In genomic region chr2:235240574-235240973, GRCh38 we compare ENCODE assay signal across 20 cellular contexts.
"Had no signal": no experiment of that assay in that cellular context is flagged by ENCODE, and none has a peak within 500 bp of the region (broad histone marks: within the 10 kb centered on the region; RNA-seq: fewer than 3 reads in every experiment).

No MANE protein-coding gene starts in this region.

- H3K9me3 Mint-ChIP-seq: immature natural killer cell, mesothelial cell of epicardium had no signal

- ATAC-seq: foreskin keratinocyte, gastroesophageal sphincter, heart left ventricle, left cardiac atrium, left ventricle myocardium superior, lower lobe of right lung, mucosa of descending colon had no signal

- H3K4me2 ChIP-seq: hepatocyte had no signal

- H2AFZ ChIP-seq: hepatocyte had no signal

- H3K27ac Mint-ChIP-seq: immature natural killer cell, mesothelial cell of epicardium, naive B cell had no signal

- DNase-seq: dermis blood vessel endothelial cell; dorsolateral prefrontal cortex; effector CD4-positive, alpha-beta T cell; effector memory CD4-positive, alpha-beta T cell; foreskin keratinocyte; heart left ventricle; hypothalamus; immature natural killer cell; left cardiac atrium; left lung; left ventricle myocardium superior; lower lobe of right lung; mesenchymal stem cell; mucosa of descending colon; naive B cell had no signal

- H3K36me3 ChIP-seq: esophagus muscularis mucosa, gastroesophageal sphincter, heart left ventricle, left lung, lower lobe of right lung had no signal

- H3K4me3 Mint-ChIP-seq: immature natural killer cell, mesothelial cell of epicardium, naive B cell had no signal

- H3K79me2 ChIP-seq: hepatocyte had no signal

- H3K4me3 ChIP-seq: coronary artery, dorsolateral prefrontal cortex, esophagus muscularis mucosa, gastroesophageal sphincter, heart left ventricle, hepatocyte, left lung, lower lobe of right lung, mucosa of descending colon had no signal

- H3K36me3 Mint-ChIP-seq: immature natural killer cell, mesothelial cell of epicardium, naive B cell had no signal

- H3K4me1 ChIP-seq: foreskin keratinocyte, left lung, lower lobe of right lung had no signal

- H3K27me3 ChIP-seq: hepatocyte, left lung had no signal

- H3K4me1 Mint-ChIP-seq: naive B cell had no signal

- H3K27ac ChIP-seq: coronary artery, dorsolateral prefrontal cortex, esophagus muscularis mucosa, foreskin keratinocyte, gastroesophageal sphincter, heart left ventricle, hepatocyte, left lung, lower lobe of right lung had no signal
